In the genomic region with DNA sequence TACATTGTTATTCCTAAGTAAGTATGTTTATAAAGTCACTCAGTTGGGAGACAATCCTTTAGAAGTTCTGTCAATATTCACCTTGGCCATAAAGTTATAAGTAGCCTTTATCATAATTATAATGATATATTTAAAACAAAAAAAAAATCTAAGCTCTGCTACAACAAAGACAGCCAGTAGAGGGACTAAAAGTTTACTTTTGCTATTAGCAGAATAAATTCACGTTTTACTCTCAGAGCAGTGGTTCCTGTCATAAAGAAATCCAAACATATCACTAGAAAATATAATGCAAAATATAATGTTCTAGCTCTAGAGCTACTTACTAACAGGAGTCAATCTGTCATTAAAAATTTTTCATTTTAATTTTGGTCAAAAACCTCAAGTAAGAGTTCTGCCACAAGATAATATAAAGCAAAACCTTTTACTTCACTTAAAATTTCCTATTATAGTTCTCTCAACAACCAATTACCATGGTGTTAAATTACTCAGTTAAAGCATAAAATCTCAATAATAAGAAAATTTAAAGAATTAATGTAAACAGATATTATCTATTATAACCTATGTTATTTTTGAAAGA, we compare ENCODE assay signal across 10 cellular contexts. TPM values are rescaled to one million over a fixed set of nuclear protein-coding genes. Genes with fewer than 3 reads are reported as not detected.
DNase-seq lines count a peak whose midpoint lies in the region; ATAC-seq and TF ChIP-seq lines count a peak whose summit lies in the region.
"Had no signal": no experiment of that assay in that cellular context is flagged by ENCODE, and none has a peak within 500 bp of the region (broad histone marks: within the 10 kb centered on the region; RNA-seq: fewer than 3 reads in every experiment).

No MANE protein-coding gene starts in this region.

- TF ChIP-seq CTCF in RWPE1 (conservative IDR thresholded peaks at IDR 0.05; ENCODE audit: low read depth) = peak; percentile 58
- peak; percentile 59 for TF ChIP-seq CTCF in fibroblast of villous mesenchyme (IDR thresholded peaks at IDR 0.05; ENCODE audit: insufficient read depth, low read depth, low read length)
- TF ChIP-seq CTCF in testis (IDR thresholded peaks at IDR 0.05) = peak in 2 of 3 experiments; percentile 24 to 41

- H3K4me3 ChIP-seq in fibroblast of villous mesenchyme (ENCODE audit: low read depth, low read length) (no peak overlapping the region), testis (no peak overlapping the region)

- H3K27ac ChIP-seq in RWPE1 (no peak overlapping the region), testis (no peak overlapping the region)
- H3K27ac ChIP-seq: epithelial cell of prostate had no signal

- no peak for ATAC-seq in HG03571 (IDR thresholded peaks at IDR 0.05; ENCODE audit: unreplicated experiment)
- ATAC-seq in GM19395 (IDR thresholded peaks at IDR 0.05; ENCODE audit: unreplicated experiment) = no peak

- no peaks in the 10 kb centered on the region for H3K4me1 ChIP-seq in testis

- CTCF ChIA-PET in RWPE1 (lab: Yijun Ruan, JAX) = interaction anchor here (0.5 to 0.7 kb wide), 8 partner anchors 10 to 678 kb away, joined by 3 to 5 read pairs (median 3); no protein-coding TSS in a partner anchor

- DNase-seq in NCI-H510A treated with DMSO at 0.1 percent for 48 hours (lab: John Stamatoyannopoulos, UW) (peak; percentile 2), NCI-H510A (lab: John Stamatoyannopoulos, UW) (no peak), RWPE1 (ENCODE audit: low spot score) (no peak), fibroblast of villous mesenchyme (ENCODE audit: low read depth) (peak; percentile 40), testis (no peak), NCI-H128 (lab: John Stamatoyannopoulos, UW; ENCODE audit: unreplicated experiment) (no peak)
- DNase-seq: NCI-H345 had no signal

- H3K27me3 ChIP-seq in testis = no peaks in the 10 kb centered on the region

- intact Hi-C loops in testis (cut with DNase I; ENCODE audit: low total_unique reads) = no loop called here

- no peak for TF ChIP-seq POLR2A in testis (IDR thresholded peaks at IDR 0.05)

- no peaks in the 10 kb centered on the region for H3K9me3 ChIP-seq in testis

- WGBS in testis, 2 donors = 13 to 20% methylated on average over 1 of the region's 1 CpG

- POLR2A ChIA-PET in RWPE1 (lab: Yijun Ruan, JAX; ENCODE audit: low non-redundant PET) = interaction anchor here (0.6 kb wide), 1 partner anchor 159 kb away, joined by 3 read pairs; no protein-coding TSS in a partner anchor

- H3K36me3 ChIP-seq in testis (ENCODE audit: low read depth, missing control alignments) = no peaks in the 10 kb centered on the region

RNA-seq across cellular contexts. Expression of a gene that starts 17.7 kb away (rescaled TPM):
- total RNA-seq in fibroblast of villous mesenchyme (48.0 and 69.1 TPM in 2 replicates), testis (100 to 1,000 TPM in 1 of 2 donors, 10 to 100 TPM in 1; 97.6 to 132 TPM)
- polyA plus RNA-seq in testis (ENCODE audit: insufficient read depth, low read depth, low replicate concordance) = 130 TPM

Comparison
In these comparisons a context has a peak if more than half of its experiments do, and no peak if none do; other contexts are left out.
1. DNase-seq: peak in NCI-H510A treated with DMSO at 0.1 percent for 48 hours (single experiment) and fibroblast of villous mesenchyme (single experiment); none in NCI-H510A (single experiment), RWPE1 (single experiment), testis (single experiment) and NCI-H128 (single experiment).
2. Peak in every context shown above with its lines, with median percentiles within 50 percentile points of each other: CTCF ChIP-seq.